In genomic region chr17:81552244-81553017, GRCh38 we compare ENCODE assay signal across 1 cellular context.
TF ChIP-seq lines count a peak whose summit lies in the region.

FAAP100 (minus strand) TSS chr17:81552353; CDS start chr17:81552330, 23 bp downstream.

TF ChIP-seq in IMR-90, 13 proteins besides CTCF, POLR2A, EP300 and RAD21 (continued from another document):
- no peak for TF ChIP-seq USF2 (IDR thresholded peaks at IDR 0.05; ENCODE audit: low read depth, low read length)
- no peak for TF ChIP-seq ELK1 (IDR thresholded peaks at IDR 0.05; ENCODE audit: borderline replicate concordance, low read depth, low read length)
- peak; percentile 92 for TF ChIP-seq MXI1 (IDR thresholded peaks at IDR 0.05; ENCODE audit: borderline replicate concordance, low read depth, low read length)
- TF ChIP-seq MAZ (IDR thresholded peaks at IDR 0.05; ENCODE audit: borderline replicate concordance, low read depth, low read length), result peak; percentile 66; the same call in 1 of the 2 replicates
- no peak for TF ChIP-seq RFX5 (IDR thresholded peaks at IDR 0.05; ENCODE audit: low read depth, low read length)
- peak; percentile 20; the same call in 1 of the 2 replicates for TF ChIP-seq SMC3 (IDR thresholded peaks at IDR 0.05; ENCODE audit: low read depth, low read length)
- no peak for TF ChIP-seq NFE2L2 (IDR thresholded peaks at IDR 0.05; ENCODE audit: low read depth, low read length)
- TF ChIP-seq RCOR1 (IDR thresholded peaks at IDR 0.05; ENCODE audit: insufficient replicate concordance, low read length), result no peak
